Comparison of ENCODE assay signal across 17 cellular contexts in genomic region chr5:43207601-43208000, GRCh38.
"Had no signal": no experiment of that assay in that cellular context is flagged by ENCODE, and none has a peak within 500 bp of the region (broad histone marks: within the 10 kb centered on the region; RNA-seq: fewer than 3 reads in every experiment).

No MANE protein-coding gene starts in this region.

- H3K9me3 Mint-ChIP-seq: activated naive CD4-positive, alpha-beta T cell treated with anti-CD3 and anti-CD28 coated beads, Interleukin-2, amount 10 ng/mL, durations not matched to agents 7 days and 5 days; activated T-helper 2 cell treated with anti-CD3 and anti-CD28 coated beads, Interferon-gamma antibody, Interleukin-2, Interleukin-4, amounts not matched to agents 10 μg/mL and 5 μg/mL and 100 μg/mL, durations not matched to agents 14 hours and 24 hours and 36 hours; memory B cell; type B pancreatic cell had no signal

- H3K4me1 Mint-ChIP-seq: activated naive CD4-positive, alpha-beta T cell treated with anti-CD3 and anti-CD28 coated beads, Interleukin-2, amount 10 ng/mL, durations not matched to agents 7 days and 5 days; memory B cell had no signal

- ATAC-seq: gastrocnemius medialis; stimulated activated naive CD8-positive, alpha-beta T cell treated with anti-CD3 and anti-CD28 coated beads, Interleukin-15, Interleukin-2, amounts not matched to agents 100 U/mL and 50 U/mL, for 24 hours; T-helper 17 cell had no signal

- H3K4me1 ChIP-seq: adrenal gland, breast epithelium, gastrocnemius medialis, left ventricle myocardium inferior, sigmoid colon had no signal

- H3K36me3 Mint-ChIP-seq: activated naive CD4-positive, alpha-beta T cell treated with anti-CD3 and anti-CD28 coated beads, Interleukin-2, amount 10 ng/mL, durations not matched to agents 7 days and 5 days; memory B cell; type B pancreatic cell had no signal

- H3K9me3 ChIP-seq: adrenal gland, breast epithelium, gastrocnemius medialis, left ventricle myocardium inferior, sigmoid colon, suprapubic skin had no signal

- H3K36me3 ChIP-seq: adrenal gland, breast epithelium, gastrocnemius medialis, left ventricle myocardium inferior, sigmoid colon, suprapubic skin had no signal

- H3K4me3 ChIP-seq: adrenal gland, breast epithelium, dorsolateral prefrontal cortex, gastrocnemius medialis, left ventricle myocardium inferior, sigmoid colon, suprapubic skin had no signal

- DNase-seq: activated CD4-positive, alpha-beta T cell treated with anti-CD3 and anti-CD28 coated beads, Interleukin-2, amount 50 U/mL, for 1 hour; activated CD4-positive, CD25-positive, alpha-beta regulatory T cell; activated naive CD4-positive, alpha-beta T cell treated with anti-CD3 and anti-CD28 coated beads, Interleukin-2, amount 10 ng/mL, durations not matched to agents 7 days and 5 days; adrenal gland; dorsolateral prefrontal cortex; gastrocnemius medialis; left ventricle myocardium inferior; sigmoid colon; stimulated activated CD4-positive, alpha-beta T cell treated with anti-CD3 and anti-CD28 coated beads, Interleukin-12 subunit alpha, Interleukin-12 subunit beta, amount 100 ng/mL, for 4 hours; stimulated activated CD8-positive, alpha-beta memory T cell treated with anti-CD3 and anti-CD28 coated beads, Interleukin-4, amount 100 ng/mL, for 48 hours; stimulated activated naive CD8-positive, alpha-beta T cell treated with anti-CD3 and anti-CD28 coated beads, Interleukin-15, Interleukin-2, amounts not matched to agents 100 U/mL and 50 U/mL, for 24 hours; T-helper 17 cell had no signal

- H3K4me3 Mint-ChIP-seq: activated naive CD4-positive, alpha-beta T cell treated with anti-CD3 and anti-CD28 coated beads, Interleukin-2, amount 10 ng/mL, durations not matched to agents 7 days and 5 days; memory B cell; T-helper 17 cell; type B pancreatic cell had no signal

- H3K27ac ChIP-seq: adrenal gland, breast epithelium, gastrocnemius medialis, left ventricle myocardium inferior, sigmoid colon, suprapubic skin had no signal

- H3K27me3 ChIP-seq: adrenal gland, breast epithelium, dorsolateral prefrontal cortex, gastrocnemius medialis, sigmoid colon, suprapubic skin had no signal

- H3K27ac Mint-ChIP-seq: activated naive CD4-positive, alpha-beta T cell treated with anti-CD3 and anti-CD28 coated beads, Interleukin-2, amount 10 ng/mL, durations not matched to agents 7 days and 5 days; activated T-helper 2 cell treated with anti-CD3 and anti-CD28 coated beads, Interferon-gamma antibody, Interleukin-2, Interleukin-4, amounts not matched to agents 10 μg/mL and 5 μg/mL and 100 μg/mL, durations not matched to agents 14 hours and 24 hours and 36 hours; memory B cell; T-helper 17 cell; type B pancreatic cell had no signal
